15 cellular contexts compared by ENCODE assay signal in the genomic region with DNA sequence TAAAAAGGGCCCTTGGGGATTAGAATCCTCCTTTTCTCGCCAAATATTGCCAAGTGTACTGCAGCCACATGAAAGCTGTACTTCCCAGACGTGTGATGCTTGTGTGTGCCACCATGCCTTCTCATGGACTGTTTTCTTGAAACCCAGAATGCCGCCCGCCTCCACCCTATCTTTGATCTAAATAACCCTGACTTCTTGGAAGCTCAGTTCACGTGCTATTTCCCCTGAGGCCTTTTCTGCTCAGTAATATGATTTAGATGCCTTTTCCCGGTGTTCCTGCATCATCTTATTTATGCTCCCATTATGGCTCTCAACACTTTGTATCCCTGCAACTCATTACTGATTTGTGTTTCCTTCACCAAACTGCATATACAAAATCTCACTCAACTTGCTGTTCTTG.
DNase-seq lines count a peak whose midpoint lies in the region; ATAC-seq and TF ChIP-seq lines count a peak whose summit lies in the region.
"Had no signal": no experiment of that assay in that cellular context is flagged by ENCODE, and none has a peak within 500 bp of the region (broad histone marks: within the 10 kb centered on the region; RNA-seq: fewer than 3 reads in every experiment).

No MANE protein-coding gene starts in this region.

- no peak overlapping the region for H3K4me2 ChIP-seq in PC-3 (ENCODE audit: low read length)
- no peak overlapping the region for H3K4me2 ChIP-seq in trophoblast cell (ENCODE audit: low read length)
- H3K4me2 ChIP-seq: GM23338 had no signal

- H4K20me1 ChIP-seq in PC-3 (ENCODE audit: low read length) = no peaks in the 10 kb centered on the region

- no peaks in the 10 kb centered on the region for H3K79me1 ChIP-seq in trophoblast cell (ENCODE audit: low read length)

- peaks cover 7% of the 10 kb centered on the region for H3K36me3 Mint-ChIP-seq in endothelial cell (ENCODE audit: low read depth, unreplicated experiment)

- no CpG with 5 or more reads among the region's 6 CpGs for WGBS in trophoblast cell (ENCODE audit: extremely low coverage, insufficient coverage, insufficient read length)

- no peaks in the 10 kb centered on the region for H3K9me3 Mint-ChIP-seq in endothelial cell (ENCODE audit: unreplicated experiment)
- H3K9me3 Mint-ChIP-seq: GM23338, H9 had no signal

- intact Hi-C loops in PC-3 (cut with micrococcal nuclease) (no loop called here), Panc1 (cut with micrococcal nuclease; ENCODE audit: unreplicated experiment) (no loop called here)

- H3K36me3 ChIP-seq in PC-3 (ENCODE audit: low read depth, low read length) (no peaks in the 10 kb centered on the region), Panc1 (ENCODE audit: control insufficient read depth, insufficient read depth, low read length) (peaks cover 2% of the 10 kb centered on the region; the same call in 1 of the 2 replicates), trophoblast cell (ENCODE audit: control insufficient read depth in 1 of 2, insufficient read depth in 2 of 2, low read length in 2 of 2) (peaks cover 3 to 5% of the 10 kb centered on the region in 2 experiments)
- H3K36me3 ChIP-seq in effector memory CD4-positive, alpha-beta T cell (ENCODE audit: control insufficient read depth, insufficient read depth, low read length) = no peaks in the 10 kb centered on the region

- H3F3A ChIP-seq in PC-3 (ENCODE audit: low read length, unreplicated experiment) = no peaks in the 10 kb centered on the region

- POLR2A ChIA-PET in PC-3 (lab: Charles Lee; ENCODE audit: unreplicated experiment) (no interaction called here), Panc1 (lab: Charles Lee) (no interaction called here)

- BruUV-seq in PC-3 (replicated peaks; lab: Mats Ljungman, UMichigan) = no TSS peak
- BruUV-seq in Panc1 (replicated peaks; lab: Mats Ljungman, UMichigan) = no TSS peak

- H4K12ac ChIP-seq in trophoblast cell (ENCODE audit: low read depth, low read length) = no peak overlapping the region

- CTCF ChIA-PET in PC-3 (lab: Charles Lee) (no interaction called here), Panc1 (lab: Charles Lee) (interaction anchor here (0.6 kb wide), 1 partner anchor 306 kb away, joined by 3 read pairs; no protein-coding TSS in a partner anchor)

- H3K9me2 ChIP-seq in PC-3 (replicated peaks; ENCODE audit: low read length) = no peaks in the 10 kb centered on the region

- H3K27me3 Mint-ChIP-seq in endothelial cell (ENCODE audit: unreplicated experiment) = peaks cover 4% of the 10 kb centered on the region
- H3K27me3 Mint-ChIP-seq: CD4-positive, alpha-beta memory T cell had no signal

- peak overlapping the region; percentile 91 for H3K27ac ChIP-seq in PC-3 (ENCODE audit: low read length)
- peak overlapping the region; percentile 81 for H3K27ac ChIP-seq in Panc1 (ENCODE audit: low read length)
- H3K27ac ChIP-seq in trophoblast cell (ENCODE audit: low read depth, low read length) = peak overlapping the region; percentile 20
- H3K27ac ChIP-seq in effector memory CD4-positive, alpha-beta T cell (ENCODE audit: insufficient read depth, low read length, poor library complexity, severe bottlenecking) = no peak overlapping the region

- H3K4me1 Mint-ChIP-seq in endothelial cell (ENCODE audit: unreplicated experiment) = peaks cover 22% of the 10 kb centered on the region

- H2AK5ac ChIP-seq in trophoblast cell (ENCODE audit: low read length) = no peak overlapping the region

- TF ChIP-seq CTCF in PC-3 (conservative IDR thresholded peaks at IDR 0.05; ENCODE audit: low read depth, low read length) (no peak), Panc1 (IDR thresholded peaks at IDR 0.05) (no peak), endothelial cell (IDR thresholded peaks at IDR 0.05; ENCODE audit: unreplicated experiment) (no peak)

- H2BK120ac ChIP-seq in trophoblast cell (ENCODE audit: insufficient read depth, low read length, poor library complexity) = no peak overlapping the region

- no peak overlapping the region for H4K91ac ChIP-seq in trophoblast cell (ENCODE audit: low read depth, low read length)

- no peak overlapping the region for H2BK5ac ChIP-seq in trophoblast cell (ENCODE audit: low read depth, low read length, poor library complexity)

- no peak overlapping the region for H3K14ac ChIP-seq in trophoblast cell (ENCODE audit: low read length)

- no peak for ATAC-seq in PC-3
- no peak for ATAC-seq in Panc1
- ATAC-seq in SK-N-SH treated with all-trans-retinoic acid at 6 μM for 48 hours = no peak
- ATAC-seq: GM23338 had no signal

- H3K79me2 ChIP-seq in PC-3 (ENCODE audit: low read length) (no peaks in the 10 kb centered on the region), trophoblast cell (ENCODE audit: control insufficient read depth, insufficient read depth, low read length, poor library complexity) (no peaks in the 10 kb centered on the region)

- DNase-seq in PC-3 (no peak), Panc1 (ENCODE audit: low read depth, low spot score) (no peak), endothelial cell (ENCODE audit: low spot score) (no peak), trophoblast cell (peak; percentile 64 to 74), NCI-H1417 (lab: John Stamatoyannopoulos, UW) (no peak)
- no peak for DNase-seq in effector memory CD4-positive, alpha-beta T cell
- DNase-seq: C1 segment of cervical spinal cord; Calu3; CD4-positive, alpha-beta memory T cell; COR-L47; DMS53; DMS79 treated with DMSO at 0.1 percent for 48 hours; H9 had no signal

- no peak overlapping the region for H3K27ac Mint-ChIP-seq in endothelial cell (ENCODE audit: unreplicated experiment)
- H3K27ac Mint-ChIP-seq: GM23338 had no signal

- peak overlapping the region; percentile 13 for H3K4me3 Mint-ChIP-seq in endothelial cell (ENCODE audit: unreplicated experiment)
- H3K4me3 Mint-ChIP-seq: CD4-positive, alpha-beta memory T cell; GM23338; H9 had no signal

- no peaks in the 10 kb centered on the region for H3K9me3 ChIP-seq in PC-3 (ENCODE audit: low read length)
- H3K9me3 ChIP-seq in Panc1 (ENCODE audit: control insufficient read depth, insufficient read depth, low read depth, low read length) = no peaks in the 10 kb centered on the region
- peaks cover 2% of the 10 kb centered on the region for H3K9me3 ChIP-seq in trophoblast cell (ENCODE audit: insufficient read depth, low read depth, low read length)
- no peaks in the 10 kb centered on the region for H3K9me3 ChIP-seq in effector memory CD4-positive, alpha-beta T cell (ENCODE audit: control insufficient read depth, low read length)

- H3K9ac ChIP-seq in PC-3 (ENCODE audit: low read length) = no peak overlapping the region
- no peak overlapping the region for H3K9ac ChIP-seq in trophoblast cell (ENCODE audit: low read length)

- H3K27me3 ChIP-seq in PC-3 (ENCODE audit: low read length) (no peaks in the 10 kb centered on the region), Panc1 (ENCODE audit: control insufficient read depth, insufficient read depth, low read length) (no peaks in the 10 kb centered on the region), trophoblast cell (ENCODE audit: insufficient read depth, low read length) (no peaks in the 10 kb centered on the region)
- H3K27me3 ChIP-seq in effector memory CD4-positive, alpha-beta T cell (replicated peaks; ENCODE audit: control insufficient read depth, insufficient read depth, low read length, poor library complexity, severe bottlenecking) = no peaks in the 10 kb centered on the region

- H3K4me3 ChIP-seq in PC-3 (ENCODE audit: low read length) = no peak overlapping the region
- H3K4me3 ChIP-seq in Panc1 (ENCODE audit: low read depth in 2 of 2, low read length in 2 of 2) = no peak overlapping the region
- H3K4me3 ChIP-seq in trophoblast cell (ENCODE audit: low read depth, low read length) = no peak overlapping the region
- H3K4me3 ChIP-seq in effector memory CD4-positive, alpha-beta T cell (ENCODE audit: insufficient read depth, low read depth, low read length, poor library complexity, severe bottlenecking) = no peak overlapping the region
- H3K4me3 ChIP-seq: GM23338 had no signal

- H2BK12ac ChIP-seq in trophoblast cell (ENCODE audit: low read length) = no peak overlapping the region

- H3K4me1 ChIP-seq in PC-3 (ENCODE audit: insufficient read depth, low read length) = peaks cover 27% of the 10 kb centered on the region
- H3K4me1 ChIP-seq in Panc1 (ENCODE audit: control insufficient read depth, insufficient read depth, low read length) = peaks cover 31% of the 10 kb centered on the region
- H3K4me1 ChIP-seq in trophoblast cell (ENCODE audit: control insufficient read depth in 1 of 2, insufficient read depth in 2 of 2, low read length in 2 of 2) = peaks cover 21 to 28% of the 10 kb centered on the region in 2 experiments
- no peaks in the 10 kb centered on the region for H3K4me1 ChIP-seq in effector memory CD4-positive, alpha-beta T cell (ENCODE audit: control insufficient read depth, insufficient read depth, low read length, poor library complexity, severe bottlenecking)

- no peak overlapping the region for H3K23ac ChIP-seq in trophoblast cell (ENCODE audit: low read length)

- in situ Hi-C loops in Panc1 (cut with HindIII; ENCODE audit: low pct_unique_long_range_greater_than_20kb, low sequenced_read_pairs) = no loop called here

- no peak overlapping the region for H4K8ac ChIP-seq in trophoblast cell (ENCODE audit: low read depth, low read length)

- no peak overlapping the region for H3K18ac ChIP-seq in trophoblast cell (ENCODE audit: low read length)

- no peak overlapping the region for H2AFZ ChIP-seq in PC-3 (ENCODE audit: low read length)
- H2AFZ ChIP-seq in trophoblast cell (ENCODE audit: insufficient read depth, low read length, poor library complexity) = no peak overlapping the region
- H2AFZ ChIP-seq: GM23338 had no signal

- no peak overlapping the region for H3K4ac ChIP-seq in trophoblast cell (ENCODE audit: low read depth, low read length)

TF ChIP-seq in SK-N-SH treated with all-trans-retinoic acid at 6 μM for 48 hours, 23 proteins besides CTCF, POLR2A, EP300 and RAD21:
- TF ChIP-seq, protein P1, sequence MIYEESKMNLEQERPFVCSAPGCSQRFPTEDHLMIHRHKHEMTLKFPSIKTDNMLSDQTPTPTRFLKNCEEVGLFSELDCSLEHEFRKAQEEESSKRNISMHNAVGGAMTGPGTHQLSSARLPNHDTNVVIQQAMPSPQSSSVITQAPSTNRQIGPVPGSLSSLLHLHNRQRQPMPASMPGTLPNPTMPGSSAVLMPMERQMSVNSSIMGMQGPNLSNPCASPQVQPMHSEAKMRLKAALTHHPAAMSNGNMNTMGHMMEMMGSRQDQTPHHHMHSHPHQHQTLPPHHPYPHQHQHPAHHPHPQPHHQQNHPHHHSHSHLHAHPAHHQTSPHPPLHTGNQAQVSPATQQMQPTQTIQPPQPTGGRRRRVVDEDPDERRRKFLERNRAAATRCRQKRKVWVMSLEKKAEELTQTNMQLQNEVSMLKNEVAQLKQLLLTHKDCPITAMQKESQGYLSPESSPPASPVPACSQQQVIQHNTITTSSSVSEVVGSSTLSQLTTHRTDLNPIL (CRISPR knock-in tag; IDR thresholded peaks at IDR 0.05; ENCODE audit: low read depth) = no peak
- no peak for TF ChIP-seq CSDC2 (CRISPR knock-in tag; IDR thresholded peaks at IDR 0.05)
- no peak for TF ChIP-seq ZNF8 (CRISPR knock-in tag; IDR thresholded peaks at IDR 0.05)
- TF ChIP-seq OSR1 (CRISPR knock-in tag; IDR thresholded peaks at IDR 0.05) = no peak
- no peak for TF ChIP-seq ZFP30 (CRISPR knock-in tag; IDR thresholded peaks at IDR 0.05)

Comparison
In these comparisons a context has a peak if more than half of its experiments do, and no peak if none do; other contexts are left out.
1. DNase-seq: peak in trophoblast cell (2 of 2); none in PC-3 (single experiment), Panc1 (single experiment), endothelial cell (single experiment), effector memory CD4-positive, alpha-beta T cell (0 of 3) and NCI-H1417 (0 of 3).